ENCODE assay signal across 27 cellular contexts in genomic region chr17:81233316-81233715, GRCh38.
"Had no signal": no experiment of that assay in that cellular context is flagged by ENCODE, and none has a peak within 500 bp of the region (broad histone marks: within the 10 kb centered on the region; RNA-seq: fewer than 3 reads in every experiment).

No MANE protein-coding gene starts in this region.

- H3K9me3 Mint-ChIP-seq: activated B cell treated with CpG ODN at 0.5 μM for 24 hours; activated CD8-positive, alpha-beta T cell treated with anti-CD3 and anti-CD28 coated beads for 36 hours; activated T-cell treated with anti-CD3 and anti-CD28 coated beads, Interleukin-2, amount 50 U/mL, for 4 hours; activated T-helper 17 cell treated with anti-CD3 and anti-CD28 coated beads, Interleukin-2, amount 50 U/mL, for 72 hours; endodermal cell; T-helper 2 cell treated with Interferon-gamma antibody and Interleukin-4, amounts not matched to agents 5 μg/mL and 100 μg/mL, for 36 hours had no signal

- ATAC-seq: activated CD4-positive, CD25-positive, alpha-beta regulatory T cell treated with anti-CD3 and anti-CD28 coated beads, Interleukin-2, amount 50 U/mL, for 24 hours; activated CD8-positive, alpha-beta T cell treated with anti-CD3 and anti-CD28 coated beads for 36 hours; activated T-cell treated with anti-CD3 and anti-CD28 coated beads, Interleukin-2, amount 50 U/mL, for 4 hours; activated T-helper 17 cell treated with anti-CD3 and anti-CD28 coated beads, Interleukin-2, amount 50 U/mL, for 72 hours; esophagus mucosa; T-helper 17 cell had no signal

- H3K27ac ChIP-seq: brain microvascular endothelial cell, WERI-Rb-1 had no signal

- H3K27ac Mint-ChIP-seq: activated B cell treated with CpG ODN at 0.5 μM for 24 hours; activated CD8-positive, alpha-beta T cell treated with anti-CD3 and anti-CD28 coated beads for 36 hours; activated naive CD8-positive, alpha-beta T cell; activated T-helper 17 cell treated with anti-CD3 and anti-CD28 coated beads, Interleukin-2, amount 50 U/mL, for 72 hours; endodermal cell; T-helper 17 cell; T-helper 2 cell treated with Interferon-gamma antibody and Interleukin-4, amounts not matched to agents 5 μg/mL and 100 μg/mL, for 36 hours had no signal

- H3K4me3 Mint-ChIP-seq: activated B cell treated with CpG ODN at 0.5 μM for 24 hours; activated CD8-positive, alpha-beta T cell treated with anti-CD3 and anti-CD28 coated beads for 36 hours; activated naive CD8-positive, alpha-beta T cell; activated T-cell treated with anti-CD3 and anti-CD28 coated beads, Interleukin-2, amount 50 U/mL, for 4 hours; activated T-helper 17 cell treated with anti-CD3 and anti-CD28 coated beads, Interleukin-2, amount 50 U/mL, for 72 hours; endodermal cell; T-helper 17 cell; T-helper 2 cell treated with Interferon-gamma antibody and Interleukin-4, amounts not matched to agents 5 μg/mL and 100 μg/mL, for 36 hours had no signal

- DNase-seq: activated B cell treated with CpG ODN at 0.5 μM for 24 hours; activated CD4-positive, alpha-beta T cell treated with anti-CD3 and anti-CD28 coated beads for 48 hours; activated CD4-positive, alpha-beta T cell treated with anti-CD3 and anti-CD28 coated beads, Interleukin-2, amount 50 U/mL, for 1 hour; activated CD4-positive, alpha-beta T cell treated with anti-CD3 and anti-CD28 coated beads, Interleukin-2, amount 50 U/mL, for 48 hours; activated CD8-positive, alpha-beta memory T cell treated with anti-CD3 and anti-CD28 coated beads for 24 hours; activated CD8-positive, alpha-beta T cell treated with anti-CD3 and anti-CD28 coated beads for 36 hours; activated effector memory CD4-positive, alpha-beta T cell treated with Interleukin-2 at 50 U/mL for 16 hours; activated gamma-delta T cell treated with Interleukin-2 at 50 U/mL for 16 hours; activated naive CD4-positive, alpha-beta T cell treated with anti-CD3 and anti-CD28 coated beads, Interleukin-2, amount 50 U/mL, for 16 hours; activated naive CD4-positive, alpha-beta T cell treated with Interleukin-2 at 50 U/mL for 16 hours; activated T-cell treated with anti-CD3 and anti-CD28 coated beads, Interleukin-2, amount 50 U/mL, for 4 hours; amniotic stem cell; anterior cingulate cortex; brain microvascular endothelial cell; caudate nucleus; effector memory CD4-positive, alpha-beta T cell; endodermal cell; foreskin fibroblast; T-helper 1 cell; T1000; WERI-Rb-1 had no signal

- H3K27me3 ChIP-seq: brain microvascular endothelial cell had no signal

- H3K27me3 Mint-ChIP-seq: activated B cell treated with CpG ODN at 0.5 μM for 24 hours; activated CD8-positive, alpha-beta T cell treated with anti-CD3 and anti-CD28 coated beads for 36 hours; activated naive CD8-positive, alpha-beta T cell; activated T-helper 17 cell treated with anti-CD3 and anti-CD28 coated beads, Interleukin-2, amount 50 U/mL, for 72 hours; T-helper 17 cell had no signal
